In the genomic region with DNA sequence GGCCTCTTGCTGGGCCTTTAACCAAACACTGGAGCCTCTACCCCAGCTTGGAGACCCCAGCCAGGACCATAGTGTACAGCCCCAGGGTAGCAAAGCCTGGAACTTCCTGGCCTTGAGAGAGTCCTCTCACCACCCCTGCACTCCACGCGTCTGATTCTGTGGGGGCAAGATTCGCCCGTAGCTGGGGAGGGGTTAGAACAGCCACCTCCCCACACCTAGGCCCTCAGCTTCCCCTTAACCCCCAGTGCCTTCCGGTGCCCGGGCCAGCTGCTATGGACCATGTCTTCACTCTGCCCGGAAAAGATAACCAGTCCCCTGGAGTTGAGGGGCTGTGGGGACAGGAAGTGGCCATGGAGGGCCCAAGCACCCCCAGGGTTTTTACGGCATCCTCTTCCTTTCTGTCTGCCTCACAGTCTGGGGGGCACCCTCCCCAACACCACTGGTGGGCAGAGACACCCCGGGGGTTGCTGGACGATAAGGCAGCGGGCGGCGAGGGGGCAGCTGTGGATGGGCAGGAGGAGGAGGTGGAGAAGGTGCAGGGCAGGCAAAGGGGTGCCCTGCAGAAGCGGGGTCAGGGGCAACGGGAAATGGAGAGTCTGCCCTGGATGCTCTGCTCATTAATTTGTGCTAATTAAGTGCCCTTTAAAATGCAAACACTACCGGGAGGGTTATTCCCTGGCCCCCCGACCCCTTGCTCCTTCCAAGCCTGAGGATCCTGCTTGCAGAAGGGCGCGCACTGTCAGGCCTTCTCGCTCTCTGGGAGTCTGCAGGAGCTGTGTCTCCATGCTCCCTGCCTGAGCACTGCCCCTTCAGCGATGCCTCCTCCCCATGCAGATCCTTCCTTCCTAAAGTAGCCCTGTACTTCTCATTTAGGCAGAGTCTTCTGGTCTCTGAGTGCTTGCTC, we compare ENCODE assay signal across 11 cellular contexts. TPM values are rescaled to one million over a fixed set of nuclear protein-coding genes. Genes with fewer than 3 reads are reported as not detected.
"Had no signal": no experiment of that assay in that cellular context is flagged by ENCODE, and none has a peak within 500 bp of the region (broad histone marks: within the 10 kb centered on the region; RNA-seq: fewer than 3 reads in every experiment).

No MANE protein-coding gene starts in this region.

- FAIRE-seq: keratinocyte had no signal

- H3K27me3 Mint-ChIP-seq: activated CD4-positive, alpha-beta T cell treated with anti-CD3 and anti-CD28 coated beads for 36 hours had no signal

- H3K27me3 ChIP-seq: ascending aorta, breast epithelium had no signal

- H3K27ac ChIP-seq: ascending aorta, breast epithelium, left lung had no signal

- ATAC-seq: activated CD4-positive, alpha-beta T cell treated with anti-CD3 and anti-CD28 coated beads for 36 hours; activated naive CD8-positive, alpha-beta T cell treated with anti-CD3 and anti-CD28 coated beads, Interleukin-2, amount 50 U/mL, for 24 hours; left lung; stimulated activated effector memory CD8-positive, alpha-beta T cell treated with anti-CD3 and anti-CD28 coated beads, Interleukin-12 subunit alpha, Interleukin-12 subunit beta, amount 100 ng/mL, for 72 hours had no signal

- DNase-seq: activated CD4-positive, alpha-beta T cell treated with anti-CD3 and anti-CD28 coated beads for 36 hours; activated naive CD4-positive, alpha-beta T cell; activated naive CD8-positive, alpha-beta T cell treated with anti-CD3 and anti-CD28 coated beads, Interleukin-2, amount 50 U/mL, for 24 hours; left lung; mammary epithelial cell; T-helper 9 cell had no signal

- H3K4me3 ChIP-seq: ascending aorta, breast epithelium, left lung had no signal

- H3K27ac Mint-ChIP-seq: activated CD4-positive, alpha-beta T cell treated with anti-CD3 and anti-CD28 coated beads for 36 hours; activated naive CD8-positive, alpha-beta T cell treated with anti-CD3 and anti-CD28 coated beads, Interleukin-2, amount 50 U/mL, for 24 hours; activated T-helper 1 cell treated with anti-CD3 and anti-CD28 coated beads, Interleukin-12 subunit alpha, Interleukin-12 subunit beta, Interleukin-2, Interleukin-4 antibody, amounts not matched to agents 30 ng/mL and 10 ng/mL and 1 ng/mL, durations not matched to agents 14 hours and 24 hours and 36 hours; stimulated activated effector memory CD8-positive, alpha-beta T cell treated with anti-CD3 and anti-CD28 coated beads, Interleukin-12 subunit alpha, Interleukin-12 subunit beta, amount 100 ng/mL, for 72 hours had no signal

- H3K4me3 Mint-ChIP-seq: activated CD4-positive, alpha-beta T cell treated with anti-CD3 and anti-CD28 coated beads for 36 hours; activated naive CD8-positive, alpha-beta T cell treated with anti-CD3 and anti-CD28 coated beads, Interleukin-2, amount 50 U/mL, for 24 hours; activated T-helper 1 cell treated with anti-CD3 and anti-CD28 coated beads, Interleukin-12 subunit alpha, Interleukin-12 subunit beta, Interleukin-2, Interleukin-4 antibody, amounts not matched to agents 30 ng/mL and 10 ng/mL and 1 ng/mL, durations not matched to agents 14 hours and 24 hours and 36 hours; stimulated activated effector memory CD8-positive, alpha-beta T cell treated with anti-CD3 and anti-CD28 coated beads, Interleukin-12 subunit alpha, Interleukin-12 subunit beta, amount 100 ng/mL, for 72 hours had no signal

- H3K9me3 Mint-ChIP-seq: activated naive CD8-positive, alpha-beta T cell treated with anti-CD3 and anti-CD28 coated beads, Interleukin-2, amount 50 U/mL, for 24 hours; activated T-helper 1 cell treated with anti-CD3 and anti-CD28 coated beads, Interleukin-12 subunit alpha, Interleukin-12 subunit beta, Interleukin-2, Interleukin-4 antibody, amounts not matched to agents 30 ng/mL and 10 ng/mL and 1 ng/mL, durations not matched to agents 14 hours and 24 hours and 36 hours; stimulated activated effector memory CD8-positive, alpha-beta T cell treated with anti-CD3 and anti-CD28 coated beads, Interleukin-12 subunit alpha, Interleukin-12 subunit beta, amount 100 ng/mL, for 72 hours had no signal

- H3K9me3 ChIP-seq: ascending aorta, breast epithelium, left lung had no signal

- H3K36me3 ChIP-seq: ascending aorta, breast epithelium, left lung had no signal

RNA-seq across cellular contexts. Expression of gene PRSS27, which starts 2.4 kb away (rescaled TPM):
- total RNA-seq: ascending aorta had no signal
